ENCODE assay signal across 29 cellular contexts in the genomic region with DNA sequence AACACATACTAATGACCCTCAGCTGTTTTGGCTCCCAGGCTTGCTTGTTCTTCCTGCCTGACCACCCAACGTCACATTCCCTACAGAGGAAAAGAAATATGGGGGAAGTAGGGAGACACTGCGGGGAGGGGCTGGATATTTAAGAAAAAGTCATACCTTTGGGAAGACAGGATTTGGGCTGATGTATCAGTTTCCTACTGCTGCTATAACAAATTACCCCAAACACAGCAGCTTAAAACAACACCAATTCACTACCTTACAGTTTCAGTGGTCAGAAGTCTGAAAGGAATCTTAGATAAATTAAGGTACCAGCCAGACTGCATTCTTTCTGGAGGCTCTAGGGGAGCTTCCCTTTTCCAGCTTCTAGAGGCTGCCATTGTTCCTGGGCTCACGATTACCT.
DNase-seq lines count a peak whose midpoint lies in the region; ATAC-seq, FAIRE-seq and TF ChIP-seq lines count a peak whose summit lies in the region.
"Had no signal": no experiment of that assay in that cellular context is flagged by ENCODE, and none has a peak within 500 bp of the region (broad histone marks: within the 10 kb centered on the region; RNA-seq: fewer than 3 reads in every experiment).

No MANE protein-coding gene starts in this region.

- H3K4me1 Mint-ChIP-seq in GM23338 (peaks cover 7% of the 10 kb centered on the region; the same call in 2 of the 3 replicates), HFFc6 (ENCODE audit: low read depth) (no peaks in the 10 kb centered on the region)
- H3K4me1 Mint-ChIP-seq: CD14-positive monocyte; CD4-positive, alpha-beta memory T cell; CD4-positive, CD25-positive, alpha-beta regulatory T cell; CD8-positive, alpha-beta memory T cell had no signal

- H2BK120ac ChIP-seq in mesenchymal stem cell (ENCODE audit: low read depth, low read length): no peak overlapping the region

- H3K79me1 ChIP-seq in mesenchymal stem cell (replicated peaks; ENCODE audit: low read length, poor library complexity, severe bottlenecking): no peaks in the 10 kb centered on the region

- H3K9me3 Mint-ChIP-seq in GM23338 (peaks cover 15% of the 10 kb centered on the region), HFFc6 (peaks cover 13% of the 10 kb centered on the region; the same call in 1 of the 2 replicates)

- H3F3A ChIP-seq in GM23338 (replicated peaks; ENCODE audit: low read depth): no peaks in the 10 kb centered on the region

- TF ChIP-seq CTCF in HepG2 (CRISPR knock-in tag; IDR thresholded peaks at IDR 0.05) (no peak), right lobe of liver (IDR thresholded peaks at IDR 0.05) (no peak), GM23338 (conservative IDR thresholded peaks at IDR 0.05; ENCODE audit: low read depth in 2 of 2) (no peak), HFFc6 (IDR thresholded peaks at IDR 0.05) (no peak)

- no peak overlapping the region for H2AK5ac ChIP-seq in mesenchymal stem cell (ENCODE audit: low read length, severe bottlenecking)

- no peaks in the 10 kb centered on the region; the same call in 1 of the 2 replicates for H3K9me2 ChIP-seq in GM23338 (ENCODE audit: insufficient read depth)

- H3K9me3 ChIP-seq in HepG2 (ENCODE audit: low read length): peaks cover 8% of the 10 kb centered on the region
- no peaks in the 10 kb centered on the region for H3K9me3 ChIP-seq in right lobe of liver
- peaks cover 11% of the 10 kb centered on the region for H3K9me3 ChIP-seq in mesenchymal stem cell (ENCODE audit: control insufficient read depth, low read length)
- H3K9me3 ChIP-seq in effector memory CD4-positive, alpha-beta T cell (ENCODE audit: control insufficient read depth, low read length): no peaks in the 10 kb centered on the region
- H3K9me3 ChIP-seq: A549, BE2C, BLaER1 had no signal

- no peak overlapping the region for H2BK5ac ChIP-seq in mesenchymal stem cell (ENCODE audit: low read depth, low read length, poor library complexity, severe bottlenecking)

- H3K36me3 ChIP-seq in HepG2 (replicated peaks in 1 of 2; ENCODE audit: control insufficient read depth in 1 of 2, insufficient read depth in 2 of 2, low read length in 2 of 2) (no peaks in the 10 kb centered on the region), right lobe of liver (no peaks in the 10 kb centered on the region), GM23338 (ENCODE audit: insufficient read depth) (peaks cover 5% of the 10 kb centered on the region; the same call in 1 of the 2 replicates), mesenchymal stem cell (ENCODE audit: control insufficient read depth in 1 of 2, insufficient read depth in 2 of 2, low read depth in 1 of 2, low read length in 2 of 2) (peaks cover 0 to 3% of the 10 kb centered on the region in 2 experiments)
- no peaks in the 10 kb centered on the region for H3K36me3 ChIP-seq in effector memory CD4-positive, alpha-beta T cell (ENCODE audit: control insufficient read depth, insufficient read depth, low read length)
- H3K36me3 ChIP-seq: BE2C, BLaER1 had no signal

- H3K4me2 ChIP-seq in HepG2 (ENCODE audit: low read depth, low read length) (no peak overlapping the region), GM23338 (no peak overlapping the region), mesenchymal stem cell (ENCODE audit: low read length, poor library complexity, severe bottlenecking) (no peak overlapping the region)
- H3K4me2 ChIP-seq: A549, BLaER1 had no signal

- no peak overlapping the region for H2BK12ac ChIP-seq in mesenchymal stem cell (ENCODE audit: low read length in 2 of 2)

- TF ChIP-seq POLR2A in HepG2 (IDR thresholded peaks at IDR 0.05; ENCODE audit: insufficient read depth in 1 of 2, low read depth in 2 of 2, low read length in 2 of 2): no peak
- no peak for TF ChIP-seq POLR2A in right lobe of liver (IDR thresholded peaks at IDR 0.05)

- in situ Hi-C loops in HepG2 (cut with HindIII; ENCODE audit: extremely low pct_ligation_motif_present, low pct_unique_long_range_greater_than_20kb): no loop called here

- H3K27ac ChIP-seq in HepG2 (ENCODE audit: extremely low read length, insufficient read depth, low read length) (no peak overlapping the region), right lobe of liver (no peak overlapping the region), GM23338 (ENCODE audit: low read depth) (no peak overlapping the region), mesenchymal stem cell (ENCODE audit: low read length, poor library complexity, severe bottlenecking) (no peak overlapping the region)
- no peak overlapping the region for H3K27ac ChIP-seq in effector memory CD4-positive, alpha-beta T cell (ENCODE audit: insufficient read depth, low read length, poor library complexity, severe bottlenecking)
- H3K27ac ChIP-seq: 22Rv1, A549, BLaER1 had no signal

- no peaks in the 10 kb centered on the region for H4K20me1 ChIP-seq in HepG2 (ENCODE audit: insufficient read depth, low read length)
- no peaks in the 10 kb centered on the region for H4K20me1 ChIP-seq in GM23338 (replicated peaks; ENCODE audit: insufficient read depth)
- H4K20me1 ChIP-seq: BLaER1 had no signal

- H3K27me3 ChIP-seq in HepG2 (ENCODE audit: control insufficient read depth in 1 of 2, insufficient read depth in 2 of 2, low read length in 2 of 2) (no peaks in the 10 kb centered on the region), right lobe of liver (no peaks in the 10 kb centered on the region), GM23338 (ENCODE audit: insufficient read depth) (no peaks in the 10 kb centered on the region), mesenchymal stem cell (ENCODE audit: control insufficient read depth in 1 of 2, insufficient read depth in 1 of 2, low read length in 2 of 2) (no peaks in the 10 kb centered on the region)
- no peaks in the 10 kb centered on the region for H3K27me3 ChIP-seq in effector memory CD4-positive, alpha-beta T cell (replicated peaks; ENCODE audit: control insufficient read depth, insufficient read depth, low read length, poor library complexity, severe bottlenecking)
- H3K27me3 ChIP-seq: BE2C, BLaER1 had no signal

- POLR2A ChIA-PET in HepG2 (lab: Yijun Ruan, JAX): no interaction called here

- TF ChIP-seq EP300 in HepG2 (IDR thresholded peaks at IDR 0.05; ENCODE audit: low read depth in 2 of 2, low read length in 2 of 2) (no peak), HepG2 (CRISPR knock-in tag; IDR thresholded peaks at IDR 0.05; ENCODE audit: borderline replicate concordance) (no peak)

- no peak for ATAC-seq in HepG2
- ATAC-seq in right lobe of liver: no peak
- ATAC-seq in GM23338: no peak
- no peak for ATAC-seq in HG02938 (IDR thresholded peaks at IDR 0.05; ENCODE audit: unreplicated experiment)
- ATAC-seq: A549 had no signal

- CTCF ChIA-PET in HepG2 (lab: Yijun Ruan, JAX; ENCODE audit: low intra/inter-chr PET ratio, low total read pairs): no interaction called here

- no peak overlapping the region for H4K91ac ChIP-seq in mesenchymal stem cell (ENCODE audit: low read length)

- no peak overlapping the region for H3K4me3 Mint-ChIP-seq in GM23338
- H3K4me3 Mint-ChIP-seq in HFFc6: no peak overlapping the region
- H3K4me3 Mint-ChIP-seq: CD14-positive monocyte; CD4-positive, alpha-beta memory T cell; CD4-positive, CD25-positive, alpha-beta regulatory T cell; CD8-positive, alpha-beta memory T cell had no signal

- H2AFZ ChIP-seq in HepG2 (ENCODE audit: low read length) (no peak overlapping the region), GM23338 (no peak overlapping the region), mesenchymal stem cell (ENCODE audit: low read depth, low read length) (peak overlapping the region; percentile 39)

- H3K18ac ChIP-seq in mesenchymal stem cell (ENCODE audit: low read depth in 1 of 2, low read length in 2 of 2): no peak overlapping the region

- H3K27me3 Mint-ChIP-seq in GM23338 (ENCODE audit: insufficient read depth, low read depth, poor library complexity) (no peaks in the 10 kb centered on the region), HFFc6 (ENCODE audit: insufficient read depth) (no peaks in the 10 kb centered on the region; the same call in none of the 2 replicates)
- H3K27me3 Mint-ChIP-seq: CD4-positive, alpha-beta memory T cell; CD4-positive, CD25-positive, alpha-beta regulatory T cell; CD8-positive, alpha-beta memory T cell had no signal

- H4K8ac ChIP-seq in mesenchymal stem cell (ENCODE audit: low read length): no peak overlapping the region

- no TSS peak for BruUV-seq in HepG2 (replicated peaks; lab: Mats Ljungman, UMichigan)

- intact Hi-C loops in HepG2 (cut with micrococcal nuclease; ENCODE audit: unreplicated experiment) (loop anchor here (10.0 kb wide), 1 partner anchor 57 kb away; no protein-coding TSS in a partner anchor), right lobe of liver (cut with DNase I) (no loop called here)

- no peak overlapping the region for H3K14ac ChIP-seq in mesenchymal stem cell (ENCODE audit: low read length in 2 of 2)

- H3K27ac Mint-ChIP-seq in GM23338 (no peak overlapping the region), HFFc6 (no peak overlapping the region)
- H3K27ac Mint-ChIP-seq: CD14-positive monocyte; CD4-positive, alpha-beta memory T cell; CD4-positive, CD25-positive, alpha-beta regulatory T cell; CD8-positive, alpha-beta memory T cell had no signal

- DNase-seq in HepG2 (ENCODE audit: low spot score) (no peak), right lobe of liver (no peak), GM23338 (ENCODE audit: low spot score) (peak; percentile 2), mesenchymal stem cell (no peak), urothelium cell line (ENCODE audit: low spot score) (no peak), HFFc6 (no peak)
- DNase-seq in effector memory CD4-positive, alpha-beta T cell: no peak
- DNase-seq: ACHN; BE2C; C1 segment of cervical spinal cord; CD4-positive, alpha-beta memory T cell; CD4-positive, CD25-positive, alpha-beta regulatory T cell; CD8-positive, alpha-beta memory T cell; COR-L47; DMS 273 treated with DMSO at 0.1 percent for 48 hours; DMS153; DMS53; DMS79; DND-41; EL; GF-D8 had no signal

- H3K9ac ChIP-seq in HepG2 (ENCODE audit: insufficient read depth, low read depth, low read length): no peak overlapping the region
- H3K9ac ChIP-seq in mesenchymal stem cell (ENCODE audit: low read length): no peak overlapping the region
- H3K9ac ChIP-seq: BLaER1 had no signal

- TF ChIP-seq RAD21 in HepG2 (CRISPR knock-in tag; IDR thresholded peaks at IDR 0.05): no peak

- no peak overlapping the region for H3K4me3 ChIP-seq in HepG2 (replicated peaks in 1 of 3; ENCODE audit: insufficient read depth in 1 of 3, low read depth in 2 of 3, low read length in 3 of 3)
- no peak overlapping the region for H3K4me3 ChIP-seq in right lobe of liver
- no peak overlapping the region for H3K4me3 ChIP-seq in GM23338
- H3K4me3 ChIP-seq in mesenchymal stem cell (ENCODE audit: insufficient read depth in 1 of 2, low read depth in 1 of 2, low read length in 2 of 2): no peak overlapping the region
- no peak overlapping the region for H3K4me3 ChIP-seq in effector memory CD4-positive, alpha-beta T cell (ENCODE audit: insufficient read depth, low read depth, low read length, poor library complexity, severe bottlenecking)
- H3K4me3 ChIP-seq: A549, BLaER1 had no signal

- H2BK15ac ChIP-seq in mesenchymal stem cell (ENCODE audit: low read depth, poor library complexity, severe bottlenecking): no peak overlapping the region

- H3K4me1 ChIP-seq in HepG2 (ENCODE audit: insufficient read depth, low read length): peaks cover 17% of the 10 kb centered on the region
- no peaks in the 10 kb centered on the region for H3K4me1 ChIP-seq in right lobe of liver
- 0 out of 2 replicates have a peak, but pooled peaks cover 2% of the 10 kb centered on the region for H3K4me1 ChIP-seq in GM23338 (ENCODE audit: insufficient read depth)
- no peaks in the 10 kb centered on the region for H3K4me1 ChIP-seq in mesenchymal stem cell (ENCODE audit: control insufficient read depth, insufficient read depth, low read depth, low read length)
- no peaks in the 10 kb centered on the region for H3K4me1 ChIP-seq in effector memory CD4-positive, alpha-beta T cell (ENCODE audit: control insufficient read depth, insufficient read depth, low read length, poor library complexity, severe bottlenecking)
- H3K4me1 ChIP-seq: BE2C, BLaER1 had no signal

- H3K79me2 ChIP-seq in HepG2 (ENCODE audit: insufficient read depth, low read length) (no peaks in the 10 kb centered on the region), GM23338 (replicated peaks; ENCODE audit: insufficient read depth) (no peaks in the 10 kb centered on the region)

- no peak overlapping the region for H3K4ac ChIP-seq in mesenchymal stem cell (ENCODE audit: low read depth in 1 of 2, low read length in 2 of 2)

- FAIRE-seq in HepG2 (lab: Jason Lieb, UNC) (no peak), urothelium cell line (lab: Jason Lieb, UNC) (peak; percentile 63)
- FAIRE-seq: A549, G401.6, GM12891, GM19239 had no signal

- H3K23ac ChIP-seq in mesenchymal stem cell (ENCODE audit: low read length in 2 of 2): no peak overlapping the region

- WGBS in HepG2 (ENCODE audit: low lambda C conversion rate): 3% methylated on average over 3 of the region's 3 CpGs
- 43% methylated on average over 3 of the region's 3 CpGs for WGBS in right lobe of liver (ENCODE audit: insufficient coverage, low coverage, low lambda C conversion rate, missing lambda C conversion rate)
- WGBS in mesenchymal stem cell: 100% methylated on average over 1 of the region's 3 CpGs

- H3K36me3 Mint-ChIP-seq in GM23338 (ENCODE audit: low read depth) (peaks cover 26% of the 10 kb centered on the region), HFFc6 (ENCODE audit: low read depth) (no peaks in the 10 kb centered on the region)
- H3K36me3 Mint-ChIP-seq: CD14-positive monocyte; CD4-positive, alpha-beta memory T cell; CD4-positive, CD25-positive, alpha-beta regulatory T cell; CD8-positive, alpha-beta memory T cell had no signal
